10 cellular contexts compared by ENCODE assay signal in genomic region chr5:158943057-158943456, GRCh38.
A peak's percentile ranks its signal among the peaks of the same experiment; 100 is the strongest.
DNase-seq lines count a peak whose midpoint lies in the region; ATAC-seq and TF ChIP-seq lines count a peak whose summit lies in the region.
"Had no signal": no experiment of that assay in that cellular context is flagged by ENCODE, and none has a peak within 500 bp of the region (broad histone marks: within the 10 kb centered on the region; RNA-seq: fewer than 3 reads in every experiment).

No MANE protein-coding gene starts in this region.

- no peak overlapping the region for H4K8ac ChIP-seq in IMR-90 (ENCODE audit: low read depth in 2 of 2, low read length in 2 of 2)

- intact Hi-C loops in IMR-90 (cut with micrococcal nuclease) = loop anchor here (10.0 kb wide), 1 partner anchor 162 kb away; no protein-coding TSS in a partner anchor
- intact Hi-C loops in ovary (cut with DNase I) = no loop called here

- H2BK15ac ChIP-seq in IMR-90 (ENCODE audit: low read depth, low read length) = no peak overlapping the region

- H3K4me2 ChIP-seq in IMR-90 (ENCODE audit: low read depth, low read length) = no peak overlapping the region; the same call in 1 of the 2 replicates

- POLR2A ChIA-PET in IMR-90 (lab: Charles Lee; ENCODE audit: unreplicated experiment) = no interaction called here

- no peak overlapping the region for H3K9ac ChIP-seq in IMR-90 (ENCODE audit: low read depth, low read length)

- no peak overlapping the region for H2AK5ac ChIP-seq in IMR-90 (ENCODE audit: low read depth, low read length)

- no CpG with 5 or more reads among the region's 2 CpGs for WGBS in IMR-90 (ENCODE audit: extremely low coverage in 2 of 2, insufficient read length in 1 of 2), 2 experiments
- 46 to 62% (median 54%) methylated on average over 2 of the region's 2 CpGs for WGBS in ovary, 3 donors

- H3K27me3 ChIP-seq in IMR-90 (ENCODE audit: control insufficient read depth, insufficient read depth, low read length) (no peaks in the 10 kb centered on the region), ovary (no peaks in the 10 kb centered on the region)

- H3K4ac ChIP-seq in IMR-90 (ENCODE audit: low read depth, low read length) = no peak overlapping the region

- no peak for TF ChIP-seq RAD21 in IMR-90 (IDR thresholded peaks at IDR 0.05; ENCODE audit: low read length)

- no peak overlapping the region for H2BK120ac ChIP-seq in IMR-90 (ENCODE audit: low read depth, low read length)

- H3K4me1 ChIP-seq in IMR-90 (ENCODE audit: control insufficient read depth, insufficient read depth, low read length) (0 out of 2 replicates have a peak, but pooled peaks cover 4% of the 10 kb centered on the region), ovary (ENCODE audit: insufficient read depth) (peaks cover 4% of the 10 kb centered on the region)

- peak overlapping the region; percentile 11; the same call in 1 of the 2 replicates for H2BK20ac ChIP-seq in IMR-90 (ENCODE audit: low read depth, low read length)

- CTCF ChIA-PET in IMR-90 (lab: Yijun Ruan, JAX) = no interaction called here

- no peak overlapping the region for H3K23ac ChIP-seq in IMR-90 (ENCODE audit: low read depth, low read length)

- TF ChIP-seq CTCF in IMR-90 (conservative IDR thresholded peaks at IDR 0.05; ENCODE audit: low read depth, low read length) (no peak), chondrocyte (IDR thresholded peaks at IDR 0.05) (no peak), ovary (IDR thresholded peaks at IDR 0.05) (no peak), endothelial cell (IDR thresholded peaks at IDR 0.05; ENCODE audit: unreplicated experiment) (no peak)

- BruUV-seq in IMR-90 (replicated peaks; lab: Mats Ljungman, UMichigan) = no TSS peak

- peaks cover 3% of the 10 kb centered on the region; the same call in 1 of the 2 replicates for H3K9me1 ChIP-seq in IMR-90 (ENCODE audit: insufficient read depth, low read length)

- H4K91ac ChIP-seq in IMR-90 (ENCODE audit: insufficient read depth, low read depth, low read length) = no peak overlapping the region

- H4K5ac ChIP-seq in IMR-90 (ENCODE audit: low read depth, low read length) = no peak overlapping the region

- H3K4me1 Mint-ChIP-seq in chondrocyte (ENCODE audit: low read depth) (peaks cover 56% of the 10 kb centered on the region), endothelial cell (ENCODE audit: unreplicated experiment) (peaks cover 6% of the 10 kb centered on the region)
- H3K4me1 Mint-ChIP-seq: activated naive CD4-positive, alpha-beta T cell treated with anti-CD3 and anti-CD28 coated beads, Interleukin-2, amount 50 U/mL, for 24 hours had no signal

- H3K4me3 Mint-ChIP-seq in chondrocyte (ENCODE audit: unreplicated experiment) (no peak overlapping the region), endothelial cell (ENCODE audit: unreplicated experiment) (no peak overlapping the region)
- H3K4me3 Mint-ChIP-seq: activated naive CD4-positive, alpha-beta T cell treated with anti-CD3 and anti-CD28 coated beads, Interleukin-2, amount 50 U/mL, for 24 hours had no signal

- TF ChIP-seq POLR2A in IMR-90 (IDR thresholded peaks at IDR 0.05; ENCODE audit: low read depth, low read length) = no peak
- no peak for TF ChIP-seq POLR2A in ovary (IDR thresholded peaks at IDR 0.05)

- no peak overlapping the region for H2BK5ac ChIP-seq in IMR-90 (ENCODE audit: low read depth, low read length, poor library complexity, severe bottlenecking)

- in situ Hi-C loops in IMR-90 (cut with MboI; ENCODE audit: low sequenced_read_pairs) = no loop called here

- ATAC-seq in IMR-90 (ENCODE audit: low read depth) (peak; percentile 88), GM19395 (IDR thresholded peaks at IDR 0.05; ENCODE audit: unreplicated experiment) (no peak)

- H3K36me3 ChIP-seq in IMR-90 (ENCODE audit: control insufficient read depth, insufficient read depth, low read length) (no peaks in the 10 kb centered on the region), ovary (no peaks in the 10 kb centered on the region)

- H3K9me3 ChIP-seq in IMR-90 (ENCODE audit: control insufficient read depth, insufficient read depth, low read length) (no peaks in the 10 kb centered on the region), ovary (no peaks in the 10 kb centered on the region)

- no peak for TF ChIP-seq EP300 in ovary (IDR thresholded peaks at IDR 0.05)

- H3K27ac Mint-ChIP-seq in chondrocyte (ENCODE audit: unreplicated experiment) (peak overlapping the region; percentile 91), endothelial cell (ENCODE audit: unreplicated experiment) (no peak overlapping the region)
- H3K27ac Mint-ChIP-seq: activated naive CD4-positive, alpha-beta T cell treated with anti-CD3 and anti-CD28 coated beads, Interleukin-2, amount 50 U/mL, for 24 hours had no signal

- no peaks in the 10 kb centered on the region for H4K20me1 ChIP-seq in IMR-90 (ENCODE audit: insufficient read depth, low read length)

- no peak overlapping the region for H2AFZ ChIP-seq in IMR-90 (replicated peaks; ENCODE audit: low read length, poor library complexity)

- DNase-seq in GM04503 (ENCODE audit: low read depth) (peak; percentile 89), IMR-90 (peak; percentile 91), chondrocyte (ENCODE audit: low spot score) (no peak), ovary (peak in 3 of 5 donors; percentile 31 to 42 (median 34)), HuH-7 (ENCODE audit: low spot score) (no peak), endothelial cell (ENCODE audit: low spot score) (no peak)
- DNase-seq in effector CD8-positive, alpha-beta T cell (lab: John Stamatoyannopoulos, UW) = no peak
- DNase-seq: SHP77 treated with DMSO at 0.1 percent for 48 hours had no signal

- H3K18ac ChIP-seq in IMR-90 (ENCODE audit: low read depth, low read length) = no peak overlapping the region

- H2AK9ac ChIP-seq in IMR-90 (replicated peaks; ENCODE audit: low read depth, low read length, poor library complexity) = no peak overlapping the region

- H3K4me3 ChIP-seq in IMR-90 (ENCODE audit: insufficient read depth, low read depth, low read length) (no peak overlapping the region), ovary (no peak overlapping the region)

- H3K79me1 ChIP-seq in IMR-90 (ENCODE audit: low read depth in 1 of 2, low read length in 2 of 2) = no peaks in the 10 kb centered on the region

- dilution Hi-C loops in IMR-90 (cut with HindIII; ENCODE audit: low sequenced_read_pairs, unreplicated experiment) = no loop called here

- H3K27me3 Mint-ChIP-seq in chondrocyte (ENCODE audit: low read depth) = no peaks in the 10 kb centered on the region
- peaks cover 1% of the 10 kb centered on the region for H3K27me3 Mint-ChIP-seq in endothelial cell (ENCODE audit: unreplicated experiment)

- H3K9me3 Mint-ChIP-seq in chondrocyte (ENCODE audit: low read depth) (no peaks in the 10 kb centered on the region), endothelial cell (ENCODE audit: unreplicated experiment) (no peaks in the 10 kb centered on the region)
- H3K9me3 Mint-ChIP-seq: activated naive CD4-positive, alpha-beta T cell treated with anti-CD3 and anti-CD28 coated beads, Interleukin-2, amount 50 U/mL, for 24 hours had no signal

- H3K36me3 Mint-ChIP-seq in chondrocyte (ENCODE audit: low read depth) (peaks cover 34% of the 10 kb centered on the region), endothelial cell (ENCODE audit: low read depth, unreplicated experiment) (no peaks in the 10 kb centered on the region)

- no peak overlapping the region for H3K56ac ChIP-seq in IMR-90 (ENCODE audit: extremely low read depth, insufficient read depth, low read length)

- H3K14ac ChIP-seq in IMR-90 (replicated peaks; ENCODE audit: low read depth, low read length) = no peak overlapping the region

- H3K27ac ChIP-seq in IMR-90 (ENCODE audit: insufficient read depth, low read length) = no peak overlapping the region
- no peak overlapping the region for H3K27ac ChIP-seq in ovary

TF ChIP-seq in IMR-90, 13 proteins besides CTCF, POLR2A, EP300 and RAD21:
- TF ChIP-seq USF2 (IDR thresholded peaks at IDR 0.05; ENCODE audit: low read depth, low read length) (no peak), CEBPB (IDR thresholded peaks at IDR 0.05; ENCODE audit: low read depth, low read length) (no peak), NFE2L2 (IDR thresholded peaks at IDR 0.05; ENCODE audit: low read depth, low read length) (no peak), CHD1 (IDR thresholded peaks at IDR 0.05; ENCODE audit: low read depth, low read length) (no peak), MAZ (IDR thresholded peaks at IDR 0.05; ENCODE audit: borderline replicate concordance, low read depth, low read length) (no peak), MXI1 (IDR thresholded peaks at IDR 0.05; ENCODE audit: borderline replicate concordance, low read depth, low read length) (no peak), MAFK (IDR thresholded peaks at IDR 0.05; ENCODE audit: low read depth, low read length) (no peak), SMC3 (IDR thresholded peaks at IDR 0.05; ENCODE audit: low read depth, low read length) (no peak), RCOR1 (IDR thresholded peaks at IDR 0.05; ENCODE audit: insufficient replicate concordance, low read length) (no peak), FOS (IDR thresholded peaks at IDR 0.05; ENCODE audit: low read depth, low read length) (peak; percentile 75), BHLHE40 (IDR thresholded peaks at IDR 0.05; ENCODE audit: low read depth, low read length) (0 out of 2 replicates have a peak, but pooled peaks have one; percentile 33), RFX5 (IDR thresholded peaks at IDR 0.05; ENCODE audit: low read depth, low read length) (no peak)
- TF ChIP-seq, protein P1, sequence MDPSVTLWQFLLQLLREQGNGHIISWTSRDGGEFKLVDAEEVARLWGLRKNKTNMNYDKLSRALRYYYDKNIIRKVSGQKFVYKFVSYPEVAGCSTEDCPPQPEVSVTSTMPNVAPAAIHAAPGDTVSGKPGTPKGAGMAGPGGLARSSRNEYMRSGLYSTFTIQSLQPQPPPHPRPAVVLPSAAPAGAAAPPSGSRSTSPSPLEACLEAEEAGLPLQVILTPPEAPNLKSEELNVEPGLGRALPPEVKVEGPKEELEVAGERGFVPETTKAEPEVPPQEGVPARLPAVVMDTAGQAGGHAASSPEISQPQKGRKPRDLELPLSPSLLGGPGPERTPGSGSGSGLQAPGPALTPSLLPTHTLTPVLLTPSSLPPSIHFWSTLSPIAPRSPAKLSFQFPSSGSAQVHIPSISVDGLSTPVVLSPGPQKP (IDR thresholded peaks at IDR 0.05; ENCODE audit: borderline replicate concordance, low read depth, low read length) = no peak

Comparison
In these comparisons a context has a peak if more than half of its experiments do, and no peak if none do; other contexts are left out.
1. DNase-seq: peak in GM04503 (single experiment), IMR-90 (single experiment) and ovary (3 of 5); none in chondrocyte (single experiment), HuH-7 (single experiment), endothelial cell (single experiment) and effector CD8-positive, alpha-beta T cell (single experiment).